In genomic region chr19:48330012-48330681, GRCh38 we compare ENCODE assay signal across 8 cellular contexts. TPM values are rescaled to one million over a fixed set of nuclear protein-coding genes. Genes with fewer than 3 reads are reported as not detected.
DNase-seq lines count a peak whose midpoint lies in the region; ATAC-seq and TF ChIP-seq lines count a peak whose summit lies in the region.

No MANE protein-coding gene starts in this region.

- in situ Hi-C loops in mammary epithelial cell (cut with MboI; ENCODE audit: low sequenced_read_pairs in 2 of 2) = no loop called here

- H3K27ac ChIP-seq in BLaER1 treated with 17β-estradiol and CSF1 and Interleukin-3, amounts not matched to agents 10 nM and 100 nM = peak overlapping the region; percentile 36 to 86 (median 78); a peak in 20 of 22 replicates
- H3K27ac ChIP-seq in mammary epithelial cell (ENCODE audit: insufficient read depth, low read depth, low read length) (peak overlapping the region; percentile 70), layer of hippocampus (ENCODE audit: low read depth, low read length) (peak overlapping the region; percentile 94)

- peak overlapping the region; percentile 39 to 82 (median 75); a peak in 21 of 22 replicates for H3K9ac ChIP-seq in BLaER1 treated with 17β-estradiol and CSF1 and Interleukin-3, amounts not matched to agents 10 nM and 100 nM
- H3K9ac ChIP-seq in mammary epithelial cell (ENCODE audit: insufficient read depth, low read length) = peak overlapping the region; percentile 46

- ATAC-seq in GM21619 (IDR thresholded peaks at IDR 0.05; ENCODE audit: unreplicated experiment) (peak; percentile 25), HG02840 (IDR thresholded peaks at IDR 0.05; ENCODE audit: low FRiP score, unreplicated experiment) (no peak)

- peaks cover 0 to 68% (median 10%) of the 10 kb centered on the region in 11 experiments; a peak in 9 of 22 replicates for H4K20me1 ChIP-seq in BLaER1 treated with 17β-estradiol and CSF1 and Interleukin-3, amounts not matched to agents 10 nM and 100 nM
- H4K20me1 ChIP-seq in mammary epithelial cell (ENCODE audit: insufficient read depth, low read length) = no peaks in the 10 kb centered on the region

- no TSS peak for BruUV-seq in mammary epithelial cell (replicated peaks; lab: Mats Ljungman, UMichigan)

- H3K27me3 ChIP-seq in BLaER1 treated with 17β-estradiol and CSF1 and Interleukin-3, amounts not matched to agents 10 nM and 100 nM = no peaks in the 10 kb centered on the region
- no peaks in the 10 kb centered on the region for H3K27me3 ChIP-seq in mammary epithelial cell (ENCODE audit: insufficient read depth, low read length)
- H3K27me3 ChIP-seq in layer of hippocampus (ENCODE audit: control insufficient read depth, insufficient read depth, low read length) = no peaks in the 10 kb centered on the region

- peaks cover 0 to 48% (median 26%) of the 10 kb centered on the region in 11 experiments; a peak in 17 of 22 replicates for H3K36me3 ChIP-seq in BLaER1 treated with 17β-estradiol and CSF1 and Interleukin-3, amounts not matched to agents 10 nM and 100 nM
- H3K36me3 ChIP-seq in mammary epithelial cell (ENCODE audit: insufficient read depth, low read length) = no peaks in the 10 kb centered on the region

- H3K4me2 ChIP-seq in BLaER1 treated with 17β-estradiol and CSF1 and Interleukin-3, amounts not matched to agents 10 nM and 100 nM = peak overlapping the region; percentile 93 to 100 (median 98)
- peak overlapping the region; percentile 59 for H3K4me2 ChIP-seq in mammary epithelial cell (ENCODE audit: insufficient read depth, low read depth, low read length)

- intact Hi-C loops in mammary epithelial cell (cut with micrococcal nuclease) = no loop called here

- CTCF ChIA-PET in mammary epithelial cell (lab: Charles Lee; ENCODE audit: low non-redundant PET) = no interaction called here

- 22% methylated on average over 20 of the region's 41 CpGs for WGBS in mammary epithelial cell (ENCODE audit: low coverage, missing lambda C conversion rate)

- H3K9me3 ChIP-seq in BLaER1 treated with 17β-estradiol and CSF1 and Interleukin-3, amounts not matched to agents 10 nM and 100 nM (replicated peaks in 1 of 11) = peaks cover 0 to 16% (median 5%) of the 10 kb centered on the region in 11 experiments; a peak in 10 of 22 replicates
- no peaks in the 10 kb centered on the region for H3K9me3 ChIP-seq in mammary epithelial cell (replicated peaks; ENCODE audit: insufficient read depth, low read length)

- dilution Hi-C loops in mammary epithelial cell (cut with HindIII; ENCODE audit: low sequenced_read_pairs) = loop anchor here (5.0 kb wide), 4 partner anchors 37 to 302 kb away; partner anchors contain the start of gene CARD8

- peak; percentile 96 to 99 for DNase-seq in NCI-H1930 (lab: John Stamatoyannopoulos, UW)
- DNase-seq in activated CD4-positive, CD25-positive, alpha-beta regulatory T cell (lab: John Stamatoyannopoulos, UW) = peak; percentile 55 to 78 (median 66)
- peak; percentile 80 for DNase-seq in mammary epithelial cell
- DNase-seq in stimulated activated CD4-positive, alpha-beta T cell treated with anti-CD3 and anti-CD28 coated beads, Interleukin-2, amount 100 ng/mL, for 4 hours (ENCODE audit: low read depth) = peak; percentile 69

- H3K79me2 ChIP-seq in mammary epithelial cell (ENCODE audit: insufficient read depth, low read length) = peaks cover 29% of the 10 kb centered on the region

- H3K4me1 ChIP-seq in BLaER1 treated with 17β-estradiol and CSF1 and Interleukin-3, amounts not matched to agents 10 nM and 100 nM = peaks cover 71 to 87% (median 81%) of the 10 kb centered on the region in 10 experiments
- H3K4me1 ChIP-seq in mammary epithelial cell (ENCODE audit: insufficient read depth, low read length) = peaks cover 38% of the 10 kb centered on the region

- TF ChIP-seq CTCF in mammary epithelial cell (conservative IDR thresholded peaks at IDR 0.05 in 1 of 2, IDR thresholded peaks at IDR 0.05 in 1 of 2; ENCODE audit: extremely low read depth in 1 of 2, insufficient read depth in 1 of 2, low read depth in 1 of 2, low read length in 2 of 2) = no peak

- H2AFZ ChIP-seq in mammary epithelial cell (ENCODE audit: low read depth, low read length) = no peak overlapping the region

- peak overlapping the region; percentile 39 to 95 (median 58) for H3K4me3 ChIP-seq in BLaER1 treated with 17β-estradiol and CSF1 and Interleukin-3, amounts not matched to agents 10 nM and 100 nM
- H3K4me3 ChIP-seq in mammary epithelial cell (replicated peaks in 1 of 3; ENCODE audit: insufficient read depth in 1 of 3, low read depth in 2 of 3, low read length in 3 of 3) = peak overlapping the region in 1 of 3 experiments; percentile 36

RNA-seq across cellular contexts. Expression of gene EMP3, which starts 4.8 kb away (rescaled TPM):
- total RNA-seq in mammary epithelial cell = 100 to 1,000 TPM in 1 of 2 donors, 10 to 100 TPM in 1; 12.2 to 104 TPM
- polyA plus RNA-seq in mammary epithelial cell = 322 TPM
- 270 TPM for polyA minus RNA-seq in mammary epithelial cell

RNA-seq across cellular contexts. Expression of gene TMEM143, which starts 33.6 kb away (rescaled TPM):
- total RNA-seq in mammary epithelial cell = 1 to 10 TPM; 4.5 to 9.0 TPM
- polyA plus RNA-seq in mammary epithelial cell = 5.6 TPM
- polyA minus RNA-seq in mammary epithelial cell = 5.6 TPM

RNA-seq across cellular contexts. Expression of gene SYNGR4, which starts 34.0 kb away (rescaled TPM):
- not detected for total RNA-seq in mammary epithelial cell
- polyA plus RNA-seq in mammary epithelial cell = not detected
- polyA minus RNA-seq in mammary epithelial cell = not detected
